In the genomic region with DNA sequence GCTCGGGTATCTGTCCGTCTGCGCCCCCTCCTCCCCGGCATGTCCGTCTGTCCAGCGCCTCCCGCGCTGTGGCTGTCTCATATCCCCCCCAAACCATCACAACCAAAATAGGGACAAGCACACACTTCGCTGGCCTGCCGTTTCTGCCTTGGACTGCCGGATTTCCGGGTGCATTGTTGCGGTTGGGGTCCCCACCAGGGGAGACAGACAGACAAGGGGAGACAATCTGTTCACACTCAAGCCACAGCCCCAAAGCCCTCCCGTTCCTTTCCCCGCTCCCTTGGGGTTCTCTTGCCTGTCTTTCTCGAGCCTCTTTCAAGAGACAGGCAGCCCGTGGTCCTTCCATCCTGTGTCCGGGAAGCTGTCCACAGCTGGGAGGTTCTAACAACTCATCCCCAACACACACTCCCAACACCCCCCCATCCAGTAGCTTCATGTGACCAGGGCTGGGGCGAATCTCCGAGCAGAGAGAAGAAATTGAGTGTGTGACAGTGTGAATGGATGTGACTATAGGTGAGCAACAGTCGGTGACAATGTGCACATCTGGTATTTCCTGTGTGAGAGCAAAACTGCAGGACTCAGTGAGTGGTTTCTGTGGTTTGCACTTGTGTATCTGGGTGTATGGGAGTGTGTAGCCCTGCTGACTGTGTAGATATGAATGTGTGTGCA, we compare ENCODE assay signal across 1 cellular context.
TF ChIP-seq lines count a peak whose summit lies in the region.

No MANE protein-coding gene starts in this region.

TF ChIP-seq in HEK293, 187 proteins besides CTCF, POLR2A, EP300 and RAD21 (continued from another document):
- TF ChIP-seq, protein P1, sequence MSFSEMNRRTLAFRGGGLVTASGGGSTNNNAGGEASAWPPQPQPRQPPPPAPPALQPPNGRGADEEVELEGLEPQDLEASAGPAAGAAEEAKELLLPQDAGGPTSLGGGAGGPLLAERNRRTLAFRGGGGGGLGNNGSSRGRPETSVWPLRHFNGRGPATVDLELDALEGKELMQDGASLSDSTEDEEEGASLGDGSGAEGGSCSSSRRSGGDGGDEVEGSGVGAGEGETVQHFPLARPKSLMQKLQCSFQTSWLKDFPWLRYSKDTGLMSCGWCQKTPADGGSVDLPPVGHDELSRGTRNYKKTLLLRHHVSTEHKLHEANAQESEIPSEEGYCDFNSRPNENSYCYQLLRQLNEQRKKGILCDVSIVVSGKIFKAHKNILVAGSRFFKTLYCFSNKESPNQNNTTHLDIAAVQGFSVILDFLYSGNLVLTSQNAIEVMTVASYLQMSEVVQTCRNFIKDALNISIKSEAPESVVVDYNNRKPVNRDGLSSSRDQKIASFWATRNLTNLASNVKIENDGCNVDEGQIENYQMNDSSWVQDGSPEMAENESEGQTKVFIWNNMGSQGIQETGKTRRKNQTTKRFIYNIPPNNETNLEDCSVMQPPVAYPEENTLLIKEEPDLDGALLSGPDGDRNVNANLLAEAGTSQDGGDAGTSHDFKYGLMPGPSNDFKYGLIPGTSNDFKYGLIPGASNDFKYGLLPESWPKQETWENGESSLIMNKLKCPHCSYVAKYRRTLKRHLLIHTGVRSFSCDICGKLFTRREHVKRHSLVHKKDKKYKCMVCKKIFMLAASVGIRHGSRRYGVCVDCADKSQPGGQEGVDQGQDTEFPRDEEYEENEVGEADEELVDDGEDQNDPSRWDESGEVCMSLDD (tag by site-specific recombination; IDR thresholded peaks at IDR 0.05) = peak; percentile 34; the same call in 1 of the 2 replicates
- TF ChIP-seq ZNF701 (tag by site-specific recombination; IDR thresholded peaks at IDR 0.05) (no peak), ZNF391 (tag by site-specific recombination; IDR thresholded peaks at IDR 0.05; ENCODE audit: borderline replicate concordance, low read depth) (peak; percentile 18; the same call in 1 of the 2 replicates)
- TF ChIP-seq, protein P2, sequence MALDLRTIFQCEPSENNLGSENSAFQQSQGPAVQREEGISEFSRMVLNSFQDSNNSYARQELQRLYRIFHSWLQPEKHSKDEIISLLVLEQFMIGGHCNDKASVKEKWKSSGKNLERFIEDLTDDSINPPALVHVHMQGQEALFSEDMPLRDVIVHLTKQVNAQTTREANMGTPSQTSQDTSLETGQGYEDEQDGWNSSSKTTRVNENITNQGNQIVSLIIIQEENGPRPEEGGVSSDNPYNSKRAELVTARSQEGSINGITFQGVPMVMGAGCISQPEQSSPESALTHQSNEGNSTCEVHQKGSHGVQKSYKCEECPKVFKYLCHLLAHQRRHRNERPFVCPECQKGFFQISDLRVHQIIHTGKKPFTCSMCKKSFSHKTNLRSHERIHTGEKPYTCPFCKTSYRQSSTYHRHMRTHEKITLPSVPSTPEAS (tag by site-specific recombination; IDR thresholded peaks at IDR 0.05) = no peak
